8 cellular contexts compared by ENCODE assay signal in the genomic region with DNA sequence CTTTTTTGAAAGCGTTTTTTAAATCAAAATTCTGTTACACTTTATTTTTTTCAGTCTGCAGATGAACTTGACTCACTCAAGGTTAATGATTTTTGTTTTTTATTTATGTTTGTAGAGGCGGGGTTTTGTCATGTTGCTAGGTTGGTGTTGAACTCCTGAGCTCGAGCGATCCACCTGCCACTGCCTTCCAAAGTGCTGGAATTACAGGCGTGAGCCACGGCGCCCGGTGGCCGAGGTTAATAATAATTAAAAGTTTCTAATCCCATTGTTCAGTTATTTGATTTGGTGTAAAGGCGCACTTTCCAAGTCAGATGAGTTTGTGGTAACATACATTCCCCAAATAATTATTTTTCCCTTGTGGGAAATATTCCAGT. TPM values are rescaled to one million over a fixed set of nuclear protein-coding genes. Genes with fewer than 3 reads are reported as not detected.
DNase-seq lines count a peak whose midpoint lies in the region; FAIRE-seq and TF ChIP-seq lines count a peak whose summit lies in the region.

No MANE protein-coding gene starts in this region.

- H3K4me2 ChIP-seq in OCI-LY1 (ENCODE audit: low read length), result peak overlapping the region; percentile 71
- peak overlapping the region; percentile 91 for H3K4me2 ChIP-seq in osteoblast (ENCODE audit: insufficient read depth, low read length)

- H3K4me1 ChIP-seq in Caco-2, result 0 out of 2 replicates have a peak, but pooled peaks cover 2% of the 10 kb centered on the region
- peaks cover 36% of the 10 kb centered on the region for H3K4me1 ChIP-seq in OCI-LY1 (ENCODE audit: insufficient read depth, low read length, severe bottlenecking)
- H3K4me1 ChIP-seq in endodermal cell (ENCODE audit: control insufficient read depth, insufficient read depth, low read length), result peaks cover 10% of the 10 kb centered on the region
- H3K4me1 ChIP-seq in osteoblast (ENCODE audit: insufficient read depth, low read length), result peaks cover 25% of the 10 kb centered on the region

- H3K9me3 Mint-ChIP-seq in Caco-2 (ENCODE audit: unreplicated experiment) (no peaks in the 10 kb centered on the region), endodermal cell (no peaks in the 10 kb centered on the region)

- H3K4me3 Mint-ChIP-seq in Caco-2 (ENCODE audit: unreplicated experiment), result peak overlapping the region; percentile 79
- peak overlapping the region; percentile 76 for H3K4me3 Mint-ChIP-seq in endodermal cell

- H2AFZ ChIP-seq in OCI-LY1 (ENCODE audit: low read length) (no peak overlapping the region), osteoblast (ENCODE audit: low read length) (no peak overlapping the region)

- no peak for FAIRE-seq in D721Med (lab: Jason Lieb, UNC)

- H3K27me3 Mint-ChIP-seq in Caco-2 (ENCODE audit: insufficient read depth, unreplicated experiment), result no peaks in the 10 kb centered on the region
- no peaks in the 10 kb centered on the region for H3K27me3 Mint-ChIP-seq in endodermal cell (ENCODE audit: insufficient read depth)

- H3K27ac Mint-ChIP-seq in Caco-2 (ENCODE audit: unreplicated experiment) (peak overlapping the region; percentile 98), endodermal cell (peak overlapping the region; percentile 98)

- H3K9me3 ChIP-seq in Caco-2 (no peaks in the 10 kb centered on the region), OCI-LY1 (ENCODE audit: low read length) (no peaks in the 10 kb centered on the region), endodermal cell (ENCODE audit: control insufficient read depth, low read length) (no peaks in the 10 kb centered on the region), osteoblast (ENCODE audit: low read depth, low read length) (no peaks in the 10 kb centered on the region)

- H3K36me3 ChIP-seq in Caco-2 (ENCODE audit: control insufficient read depth, insufficient read depth, low read length), result no peaks in the 10 kb centered on the region
- peaks cover 13% of the 10 kb centered on the region; the same call in 1 of the 2 replicates for H3K36me3 ChIP-seq in OCI-LY1 (ENCODE audit: insufficient read depth, low read length)
- peaks cover 13% of the 10 kb centered on the region for H3K36me3 ChIP-seq in endodermal cell (ENCODE audit: control insufficient read depth, insufficient read depth, low read length)
- peaks cover 15% of the 10 kb centered on the region for H3K36me3 ChIP-seq in osteoblast (ENCODE audit: insufficient read depth, low read length)

- no peaks in the 10 kb centered on the region for H3K27me3 ChIP-seq in Caco-2 (replicated peaks; ENCODE audit: control insufficient read depth, insufficient read depth, low read length)
- no peaks in the 10 kb centered on the region for H3K27me3 ChIP-seq in OCI-LY1 (ENCODE audit: insufficient read depth, low read length)
- no peaks in the 10 kb centered on the region for H3K27me3 ChIP-seq in endodermal cell (ENCODE audit: control insufficient read depth, insufficient read depth, low read length, poor library complexity, severe bottlenecking)
- no peaks in the 10 kb centered on the region for H3K27me3 ChIP-seq in osteoblast (ENCODE audit: insufficient read depth, low read length)

- H3K27ac ChIP-seq in OCI-LY1 (ENCODE audit: low read depth, low read length, poor library complexity, severe bottlenecking) (no peak overlapping the region), endodermal cell (ENCODE audit: low read depth, low read length) (peak overlapping the region; percentile 91), osteoblast (ENCODE audit: low read depth, low read length) (peak overlapping the region; percentile 100)

- BruUV-seq in Caco-2 (replicated peaks; lab: Mats Ljungman, UMichigan), result no TSS peak

- DNase-seq in Caco-2 (no peak), endodermal cell (peak; percentile 50), osteoblast (ENCODE audit: insufficient read length, low spot score, missing footprints) (no peak), D721Med (ENCODE audit: insufficient read length, low spot score) (no peak), NCI-H1930 (lab: John Stamatoyannopoulos, UW) (no peak), NCI-H187 treated with DMSO at 0.1 percent for 48 hours (lab: John Stamatoyannopoulos, UW) (no peak), NCI-H2029 treated with DMSO at 0.1 percent for 48 hours (lab: John Stamatoyannopoulos, UW) (no peak)

- TF ChIP-seq CTCF in Caco-2 (IDR thresholded peaks at IDR 0.05; ENCODE audit: insufficient read depth in 1 of 2, low read depth in 1 of 2, low read length in 1 of 2, severe bottlenecking in 1 of 2, unreplicated experiment in 1 of 2) (no peak), OCI-LY1 (IDR thresholded peaks at IDR 0.05; ENCODE audit: low read length) (no peak), endodermal cell (conservative IDR thresholded peaks at IDR 0.05) (no peak), osteoblast (IDR thresholded peaks at IDR 0.05; ENCODE audit: extremely low read depth, low read depth, low read length) (no peak), D721Med (IDR thresholded peaks at IDR 0.05; ENCODE audit: insufficient read depth, missing control alignments) (no peak)

- intact Hi-C loops in Caco-2 (cut with micrococcal nuclease; ENCODE audit: unreplicated experiment), result loop anchor here (1.0 to 10.0 kb wide), 7 partner anchors 8 to 1995 kb away; a partner anchor contains a TSS

- H3K36me3 Mint-ChIP-seq in Caco-2 (ENCODE audit: insufficient read depth, unreplicated experiment) (peaks cover 27% of the 10 kb centered on the region), endodermal cell (ENCODE audit: low read depth) (peaks cover 10% of the 10 kb centered on the region)

- no peaks in the 10 kb centered on the region for H3F3A ChIP-seq in OCI-LY1 (ENCODE audit: insufficient read depth, low read length)

- H3K4me3 ChIP-seq in Caco-2 (ENCODE audit: low read depth, low read length) (peak overlapping the region; percentile 83), OCI-LY1 (ENCODE audit: low read depth, low read length, poor library complexity, severe bottlenecking) (peak overlapping the region; percentile 89), endodermal cell (ENCODE audit: low read length) (peak overlapping the region; percentile 98), osteoblast (ENCODE audit: insufficient read depth, low read length) (peak overlapping the region; percentile 94)

- H3K9me2 ChIP-seq in OCI-LY1 (ENCODE audit: low read depth, low read length), result no peaks in the 10 kb centered on the region

- H3K4me1 Mint-ChIP-seq in Caco-2 (ENCODE audit: low read depth, unreplicated experiment) (no peaks in the 10 kb centered on the region), endodermal cell (peaks cover 28% of the 10 kb centered on the region)

- WGBS in endodermal cell (ENCODE audit: insufficient coverage in 1 of 2, insufficient read length in 1 of 2), 2 experiments, result 30 to 39% methylated on average over 3 to 10 of the region's 10 CpGs

- CTCF ChIA-PET in Caco-2 (lab: Charles Lee), result interaction anchor here (1.5 to 1.7 kb wide), 2 partner anchors 8 to 102 kb away, joined by 3 read pairs; no protein-coding TSS in a partner anchor

- H3K79me2 ChIP-seq in OCI-LY1 (ENCODE audit: insufficient read depth, low read length) (peaks cover 22% of the 10 kb centered on the region), osteoblast (ENCODE audit: insufficient read depth, low read length) (peaks cover 76% of the 10 kb centered on the region)

- H3K9ac ChIP-seq in OCI-LY1 (ENCODE audit: low read length) (peak overlapping the region; percentile 93), endodermal cell (ENCODE audit: extremely low read depth, low read length, poor library complexity, severe bottlenecking) (peak overlapping the region; percentile 48)

- POLR2A ChIA-PET in Caco-2 (lab: Charles Lee), result interaction anchor here (0.9 to 2.3 kb wide), 2 partner anchors 95 to 99 kb away, joined by 3 to 11 read pairs; no protein-coding TSS in a partner anchor

- H4K20me1 ChIP-seq in OCI-LY1 (ENCODE audit: insufficient read depth, low read length), result 0 out of 2 replicates have a peak, but pooled peaks cover 2% of the 10 kb centered on the region
- H4K20me1 ChIP-seq in osteoblast (ENCODE audit: insufficient read depth, low read length), result peaks cover 42% of the 10 kb centered on the region

RNA-seq across cellular contexts. Expression of a gene that starts 1.2 kb away (rescaled TPM):
- total RNA-seq in Caco-2 (2022) (51.1 and 52.5 TPM in 2 replicates), endodermal cell (10 to 100 TPM; 59.1 to 59.5 TPM), osteoblast (43.8 and 47.4 TPM in 2 replicates)
- polyA plus RNA-seq in endodermal cell (2013, experiment 1 of 2), result 46.9 TPM
- polyA plus RNA-seq in endodermal cell (2013, experiment 2 of 2), result 51.0 TPM
